In genomic region chr1:8889103-8889846, GRCh38 we compare ENCODE assay signal across 2 cellular contexts.
TF ChIP-seq lines count a peak whose summit lies in the region.

No MANE protein-coding gene starts in this region.

TF ChIP-seq in IMR-90, 13 proteins besides CTCF, POLR2A, EP300 and RAD21:
- peak; percentile 62; the same call in 1 of the 2 replicates for TF ChIP-seq CEBPB (IDR thresholded peaks at IDR 0.05; ENCODE audit: low read depth, low read length)
- no peak for TF ChIP-seq USF2 (IDR thresholded peaks at IDR 0.05; ENCODE audit: low read depth, low read length)

TF ChIP-seq in K562, 482 proteins besides CTCF, POLR2A, EP300 and RAD21:
- TF ChIP-seq CEBPB (tag; IDR thresholded peaks at IDR 0.05) (peak; percentile 94), BCLAF1 (IDR thresholded peaks at IDR 0.05; ENCODE audit: borderline replicate concordance in 1 of 2, control insufficient read depth in 1 of 2, low read depth in 2 of 2, low read length in 1 of 2) (no peak), CEBPG (CRISPR knock-in tag; IDR thresholded peaks at IDR 0.05) (0 out of 2 replicates have a peak, but pooled peaks have one; percentile 42), CEBPG (tag; conservative IDR thresholded peaks at IDR 0.05 in 1 of 2, IDR thresholded peaks at IDR 0.05 in 1 of 2) (peak; percentile 66; a peak in 3 of 4 replicates)
